ENCODE assay signal across 8 cellular contexts in the genomic region with DNA sequence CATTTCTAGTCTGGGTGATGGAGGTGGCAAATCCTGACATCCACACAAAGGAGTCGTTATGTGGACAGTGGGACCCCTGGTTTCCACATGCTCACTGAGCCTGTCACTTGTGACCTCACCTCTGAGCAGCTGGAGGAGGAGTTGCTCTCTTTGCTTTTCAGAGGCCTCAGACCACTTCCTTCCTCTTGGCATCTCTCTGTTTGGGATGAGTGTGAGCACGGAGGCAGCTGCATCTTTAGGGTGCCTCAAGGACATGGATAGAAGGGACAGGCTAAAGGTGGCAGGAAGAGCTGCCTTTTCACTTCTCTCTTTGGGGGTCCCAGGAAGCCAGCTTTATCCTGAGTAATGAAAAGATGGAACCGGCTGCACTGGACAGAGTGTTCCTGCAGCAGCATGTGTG. TPM values are rescaled to one million over a fixed set of nuclear protein-coding genes. Genes with fewer than 3 reads are reported as not detected.
DNase-seq lines count a peak whose midpoint lies in the region; ATAC-seq and TF ChIP-seq lines count a peak whose summit lies in the region.

No MANE protein-coding gene starts in this region.

- no peaks in the 10 kb centered on the region for H3K36me3 ChIP-seq in thyroid gland

- no peaks in the 10 kb centered on the region for H3K27me3 ChIP-seq in thyroid gland

- H3K27me3 Mint-ChIP-seq in nephron progenitor cell (ENCODE audit: low read depth, poor library complexity), result peaks cover 6% of the 10 kb centered on the region

- H3K36me3 Mint-ChIP-seq in nephron progenitor cell (ENCODE audit: low read depth), result peaks cover 9% of the 10 kb centered on the region

- DNase-seq in A172 (ENCODE audit: low spot score) (peak; percentile 21), nephron progenitor cell (no peak), GM03348 (ENCODE audit: low spot score) (no peak), ureter (ENCODE audit: low spot score) (no peak), thyroid gland (no peak)
- peak; percentile 69 for DNase-seq in activated CD8-positive, alpha-beta memory T cell treated with anti-CD3 and anti-CD28 coated beads, Interleukin-2, amount 50 U/mL, for 48 hours

- no peak overlapping the region for H3K27ac ChIP-seq in thyroid gland

- H3K27ac Mint-ChIP-seq in nephron progenitor cell, result peak overlapping the region; percentile 92

- no peak overlapping the region for H3K4me3 Mint-ChIP-seq in nephron progenitor cell

- H3K4me1 ChIP-seq in thyroid gland, result peaks cover 0 to 9% of the 10 kb centered on the region in 2 donors

- H3K4me1 Mint-ChIP-seq in nephron progenitor cell, result peaks cover 26% of the 10 kb centered on the region

- TF ChIP-seq POLR2A in thyroid gland (IDR thresholded peaks at IDR 0.05), result no peak

- TF ChIP-seq CTCF in nephron progenitor cell (IDR thresholded peaks at IDR 0.05) (no peak), thyroid gland (IDR thresholded peaks at IDR 0.05) (no peak)

- intact Hi-C loops in thyroid gland (cut with DNase I), result no loop called here

- H3K9me3 ChIP-seq in thyroid gland, result no peaks in the 10 kb centered on the region

- no peaks in the 10 kb centered on the region for H3K9me3 Mint-ChIP-seq in nephron progenitor cell

- 74 to 77% methylated on average over 3 of the region's 3 CpGs for WGBS in thyroid gland, 2 donors

- ATAC-seq in GM19328 (IDR thresholded peaks at IDR 0.05; ENCODE audit: unreplicated experiment) (peak; percentile 45), HG03442 (IDR thresholded peaks at IDR 0.05; ENCODE audit: unreplicated experiment) (peak; percentile 61)

- H3K4me3 ChIP-seq in thyroid gland (replicated peaks in 1 of 3), result no peak overlapping the region

RNA-seq across cellular contexts. Expression of a gene that starts 31.9 kb away (rescaled TPM):
- not detected in 2 replicates for total RNA-seq in A172 (2014; rRNA removed; shearing (Covaris generic))
- 4.7 TPM for total RNA-seq in ureter
- total RNA-seq in thyroid gland, result 1 to 10 TPM; 1.7 to 8.7 (median 2.3) TPM

Comparison
In these comparisons a context has a peak if more than half of its experiments do, and no peak if none do; other contexts are left out.
1. DNase-seq: peak in A172 (single experiment) and activated CD8-positive, alpha-beta memory T cell treated with anti-CD3 and anti-CD28 coated beads, Interleukin-2, amount 50 U/mL, for 48 hours (single experiment); none in nephron progenitor cell (single experiment), GM03348 (single experiment), ureter (single experiment) and thyroid gland (0 of 2).